Comparison of ENCODE assay signal across 1 cellular context in genomic region chr9:105297442-105298097, GRCh38.
TF ChIP-seq lines count a peak whose summit lies in the region.

No MANE protein-coding gene starts in this region.

TF ChIP-seq in IMR-90, 13 proteins besides CTCF, POLR2A, EP300 and RAD21:
- TF ChIP-seq ELK1 (IDR thresholded peaks at IDR 0.05; ENCODE audit: borderline replicate concordance, low read depth, low read length): no peak
